8 cellular contexts compared by ENCODE assay signal in genomic region chr19:45952691-45953505, GRCh38. TPM values are rescaled to one million over a fixed set of nuclear protein-coding genes. Genes with fewer than 3 reads are reported as not detected.
DNase-seq lines count a peak whose midpoint lies in the region; TF ChIP-seq lines count a peak whose summit lies in the region.

No MANE protein-coding gene starts in this region.

- TF ChIP-seq CTCF in NB4 (IDR thresholded peaks at IDR 0.05; ENCODE audit: low read depth, low read length) (no peak), fibroblast of villous mesenchyme (IDR thresholded peaks at IDR 0.05; ENCODE audit: insufficient read depth, low read depth, low read length) (no peak)

- no peak for TF ChIP-seq POLR2A in NB4 (IDR thresholded peaks at IDR 0.05; ENCODE audit: extremely low read depth, insufficient read length)

- DNase-seq in EH (ENCODE audit: low read depth): peak; percentile 58
- DNase-seq in NB4 (ENCODE audit: low read depth): peak; percentile 83
- DNase-seq in activated CD8-positive, alpha-beta memory T cell treated with anti-CD3 and anti-CD28 coated beads, Interleukin-2, amount 50 U/mL, for 48 hours: peak; percentile 75
- DNase-seq in fibroblast of villous mesenchyme (ENCODE audit: low read depth): peak; percentile 51
- DNase-seq in posterior cingulate gyrus: peak in 6 of 10 donors; percentile 51 to 93 (median 82)
- DNase-seq in midbrain (lab: John Stamatoyannopoulos, UW): no peak
- no peak for DNase-seq in GOT3 (lab: John Stamatoyannopoulos, UW)
- DNase-seq in DMS 273 treated with DMSO at 0.1 percent for 48 hours (lab: John Stamatoyannopoulos, UW): no peak

- H3K4me3 ChIP-seq in NB4 (ENCODE audit: low read depth, low read length): no peak overlapping the region
- no peak overlapping the region for H3K4me3 ChIP-seq in fibroblast of villous mesenchyme (ENCODE audit: low read depth, low read length)

- intact Hi-C loops in posterior cingulate gyrus (cut with DNase I): loop anchor here (10.0 kb wide), 2 partner anchors 48 to 62 kb away; partner anchors contain the start of gene MYPOP

RNA-seq across cellular contexts. Expression of gene NOVA2, which starts 20.8 kb away (rescaled TPM):
- not detected in 2 replicates for total RNA-seq in fibroblast of villous mesenchyme

RNA-seq across cellular contexts. Expression of gene NANOS2, which starts 38.3 kb away (rescaled TPM):
- total RNA-seq in fibroblast of villous mesenchyme: not detected in 2 replicates

RNA-seq across cellular contexts. Expression of gene CCDC61, which starts 42.4 kb away (rescaled TPM):
- 3.9 and 6.1 TPM in 2 replicates for total RNA-seq in fibroblast of villous mesenchyme

RNA-seq across cellular contexts. Expression of gene MYPOP, which starts 50.5 kb away (rescaled TPM):
- 2.6 TPM in 2 replicates for total RNA-seq in fibroblast of villous mesenchyme

Comparison
In these comparisons a context has a peak if more than half of its experiments do, and no peak if none do; other contexts are left out.
1. DNase-seq: peak in EH (single experiment), NB4 (single experiment), activated CD8-positive, alpha-beta memory T cell treated with anti-CD3 and anti-CD28 coated beads, Interleukin-2, amount 50 U/mL, for 48 hours (single experiment), fibroblast of villous mesenchyme (single experiment) and posterior cingulate gyrus (6 of 10); none in midbrain (single experiment), GOT3 (single experiment) and DMS 273 treated with DMSO at 0.1 percent for 48 hours (single experiment).